In the genomic region with DNA sequence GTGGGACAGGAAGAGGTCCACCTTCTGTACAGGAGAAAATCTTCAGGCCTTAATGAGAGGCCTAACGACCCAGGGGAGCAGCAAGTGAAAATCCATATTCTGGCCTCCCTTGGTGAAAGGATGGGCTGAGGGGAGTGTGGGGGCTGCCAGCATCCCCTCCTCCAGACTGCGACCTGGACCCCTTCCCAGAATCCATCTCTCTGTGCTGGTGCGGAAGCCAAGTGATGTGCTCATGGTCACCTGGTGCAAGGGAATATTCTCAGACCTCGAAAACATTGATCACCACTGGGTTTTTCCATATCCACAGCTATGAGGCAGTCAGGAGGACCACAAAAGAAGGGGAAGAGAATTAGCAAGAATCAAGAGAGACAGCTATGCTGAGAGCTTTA, we compare ENCODE assay signal across 15 cellular contexts. TPM values are rescaled to one million over a fixed set of nuclear protein-coding genes. Genes with fewer than 3 reads are reported as not detected.
DNase-seq lines count a peak whose midpoint lies in the region; ATAC-seq and TF ChIP-seq lines count a peak whose summit lies in the region.
"Had no signal": no experiment of that assay in that cellular context is flagged by ENCODE, and none has a peak within 500 bp of the region (broad histone marks: within the 10 kb centered on the region; RNA-seq: fewer than 3 reads in every experiment).

No MANE protein-coding gene starts in this region.

- POLR2A ChIA-PET in AG04450 (lab: Yijun Ruan, JAX) = no interaction called here

- in situ Hi-C loops in gastrocnemius medialis (cut with MboI; ENCODE audit: low sequenced_read_pairs in 4 of 4) = loop anchor here in 1 of 4 donors (25.0 kb wide), 1 partner anchor 513 kb away; no protein-coding TSS in a partner anchor

- H3K27ac ChIP-seq in AG04450 (ENCODE audit: low read depth, low read length) (peak overlapping the region; percentile 57), layer of hippocampus (ENCODE audit: low read depth, low read length) (peak overlapping the region; percentile 42), gastrocnemius medialis (peak overlapping the region; percentile 54 to 60 (median 60))

- H3K27me3 ChIP-seq in AG04450 (ENCODE audit: control insufficient read depth, insufficient read depth, low read length) (peaks cover 2% of the 10 kb centered on the region), adipocyte (replicated peaks; ENCODE audit: control insufficient read depth, insufficient read depth, low read length) (no peaks in the 10 kb centered on the region), layer of hippocampus (ENCODE audit: control insufficient read depth, insufficient read depth, low read length) (no peaks in the 10 kb centered on the region), gastrocnemius medialis (no peaks in the 10 kb centered on the region)

- no peaks in the 10 kb centered on the region; the same call in none of the 2 replicates for H3K9me3 ChIP-seq in AG04450 (ENCODE audit: control insufficient read depth, insufficient read depth, low read length)
- no peaks in the 10 kb centered on the region for H3K9me3 ChIP-seq in adipocyte (ENCODE audit: control insufficient read depth, low read length)
- no peaks in the 10 kb centered on the region for H3K9me3 ChIP-seq in gastrocnemius medialis

- H3K4me1 ChIP-seq in adipocyte (ENCODE audit: control insufficient read depth, insufficient read depth, low read length) = peaks cover 38% of the 10 kb centered on the region
- peaks cover 0 to 2% of the 10 kb centered on the region in 2 donors for H3K4me1 ChIP-seq in gastrocnemius medialis

- DNase-seq in AG04450 (ENCODE audit: low read depth, low spot score) (no peak), adipocyte (ENCODE audit: low read depth) (no peak), gastrocnemius medialis (no peak), OCI-M2 (lab: John Stamatoyannopoulos, UW; ENCODE audit: unreplicated experiment) (no peak), foreskin melanocyte (no peak)
- no peak for DNase-seq in activated naive CD4-positive, alpha-beta T cell treated with anti-CD3 and anti-CD28 coated beads, Interleukin-2, amount 50 U/mL, for 16 hours
- DNase-seq: CD4-positive, CD25-positive, alpha-beta regulatory T cell; DMS53; H9; Karpas-422; MM.1S; NCI-H1417; NCI-H2029 treated with DMSO at 0.1 percent for 48 hours; NCI-H524 had no signal

- H3K36me3 ChIP-seq in adipocyte (ENCODE audit: control insufficient read depth, insufficient read depth, low read length, severe bottlenecking) (no peaks in the 10 kb centered on the region), gastrocnemius medialis (no peaks in the 10 kb centered on the region)

- peak overlapping the region; percentile 54 for H3K9ac ChIP-seq in adipocyte (ENCODE audit: low read length)

- intact Hi-C loops in gastrocnemius medialis (cut with DNase I; ENCODE audit: low total_unique reads) = no loop called here

- no peak for TF ChIP-seq CTCF in AG04450 (IDR thresholded peaks at IDR 0.05; ENCODE audit: low read depth, low read length)
- TF ChIP-seq CTCF in gastrocnemius medialis (IDR thresholded peaks at IDR 0.05 in 4 of 5, conservative IDR thresholded peaks at IDR 0.05 in 1 of 5) = no peak

- H3K4me3 ChIP-seq in AG04450 (ENCODE audit: low read depth, low read length) (no peak overlapping the region), adipocyte (ENCODE audit: low read length) (no peak overlapping the region), gastrocnemius medialis (no peak overlapping the region)

- no peak for ATAC-seq in gastrocnemius medialis

- CTCF ChIA-PET in AG04450 (lab: Charles Lee) = interaction anchor here (1.0 to 3.8 kb wide), 3 partner anchors 19 to 213 kb away, joined by 3 to 14 read pairs (median 14); no protein-coding TSS in a partner anchor

- no peak for TF ChIP-seq POLR2A in gastrocnemius medialis (IDR thresholded peaks at IDR 0.05)

RNA-seq across cellular contexts. Expression of a gene that starts 10.7 kb away (rescaled TPM):
- 5.9 and 6.3 TPM in 2 replicates for polyA plus RNA-seq in AG04450 (2011; rRNA removed)
- 2.3 and 3.7 TPM in 2 replicates for polyA minus RNA-seq in AG04450 (2011; rRNA and poly(A)+ RNA removed)
- 1 to 10 TPM in 2 of 4 donors, under 1 TPM in 2; 0.41 to 2.1 (median 1.2) TPM for total RNA-seq in gastrocnemius medialis
- total RNA-seq: CD4-positive, CD25-positive, alpha-beta regulatory T cell had no signal
- polyA plus RNA-seq: CD4-positive, CD25-positive, alpha-beta regulatory T cell had no signal
